8 cellular contexts compared by ENCODE assay signal in the genomic region with DNA sequence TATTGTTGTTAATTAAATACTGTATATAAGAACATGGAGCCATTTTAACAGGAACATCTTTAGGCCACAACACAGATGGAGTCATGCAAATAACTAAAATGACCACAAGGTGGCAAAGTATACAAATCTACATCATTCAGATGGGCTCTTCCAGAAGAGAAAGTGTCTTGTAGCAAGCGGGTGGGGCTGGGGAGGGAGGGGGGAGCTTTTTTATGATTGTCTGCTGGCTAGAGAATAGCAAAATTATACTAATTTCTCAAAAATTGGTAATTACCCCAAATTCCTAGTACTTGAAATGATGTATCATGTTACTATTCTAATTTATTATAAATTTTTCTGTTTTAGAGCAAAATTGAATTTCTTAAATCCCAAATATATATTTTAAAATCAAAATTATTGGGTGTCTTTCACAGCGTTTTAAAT.
DNase-seq lines count a peak whose midpoint lies in the region; ATAC-seq, FAIRE-seq and TF ChIP-seq lines count a peak whose summit lies in the region.

No MANE protein-coding gene starts in this region.

- no peak overlapping the region for H3K4me3 ChIP-seq in BE2C (ENCODE audit: low read depth, low read length)
- H3K4me3 ChIP-seq in K562, result no peak overlapping the region
- no peak overlapping the region for H3K4me3 ChIP-seq in tibial nerve

- H3K27ac ChIP-seq in K562 (ENCODE audit: extremely low read depth, low read depth, low read length) (no peak overlapping the region), tibial nerve (no peak overlapping the region)
- H3K27ac ChIP-seq in CD4-positive, alpha-beta T cell (ENCODE audit: low read depth, low read length), result no peak overlapping the region

- H3K36me3 ChIP-seq in BE2C (no peaks in the 10 kb centered on the region), K562 (ENCODE audit: control insufficient read depth, insufficient read depth, low read length) (no peaks in the 10 kb centered on the region), tibial nerve (no peaks in the 10 kb centered on the region)

- no peaks in the 10 kb centered on the region for H4K20me1 ChIP-seq in K562 (replicated peaks; ENCODE audit: control insufficient read depth, insufficient read depth, low read length)

- intact Hi-C loops in K562 (cut with micrococcal nuclease), result loop anchor here (2.0 kb wide), 2 partner anchors 456 to 666 kb away; no protein-coding TSS in a partner anchor
- intact Hi-C loops in CD4-positive, alpha-beta T cell (cut with DNase I, micrococcal nuclease), result loop anchor here in 1 of 2 experiments (5.0 kb wide), 1 partner anchor 973 kb away; no protein-coding TSS in a partner anchor

- no peak overlapping the region for H3K4me2 ChIP-seq in K562 (ENCODE audit: insufficient read depth, low read length)

- H3K79me2 ChIP-seq in K562 (ENCODE audit: control insufficient read depth, insufficient read depth, low read length), result no peaks in the 10 kb centered on the region

- no peaks in the 10 kb centered on the region for H3K4me1 Mint-ChIP-seq in CD4-positive, alpha-beta T cell (ENCODE audit: low read depth)

- no peak overlapping the region for H3K9ac ChIP-seq in K562 (ENCODE audit: insufficient read depth in 1 of 2, low read depth in 2 of 2, low read length in 2 of 2)

- no peaks in the 10 kb centered on the region for H3K27me3 Mint-ChIP-seq in CD4-positive, alpha-beta T cell

- TF ChIP-seq EP300 in K562 (IDR thresholded peaks at IDR 0.05; ENCODE audit: low read length), result no peak
- no peak for TF ChIP-seq EP300 in tibial nerve (IDR thresholded peaks at IDR 0.05)

- H3K9me3 Mint-ChIP-seq in CD4-positive, alpha-beta T cell, result no peaks in the 10 kb centered on the region

- POLR2A ChIA-PET in K562 (lab: Yijun Ruan, JAX), result no interaction called here
- POLR2A ChIA-PET in CD4-positive, alpha-beta T cell (lab: Charles Lee), result no interaction called here

- no peak for DNase-seq in BE2C
- peak; percentile 5 for DNase-seq in GM19239 (ENCODE audit: insufficient read length, low spot score)
- DNase-seq in NCI-H446 (lab: John Stamatoyannopoulos, UW), result peak; percentile 70 to 90
- peak; percentile 50 to 59 (median 59) for DNase-seq in K562 (ENCODE audit: extremely low read depth in 1 of 4, low spot score in 3 of 4)
- peak; percentile 81 for DNase-seq in iris pigment epithelial cell (ENCODE audit: low read depth)
- DNase-seq in tibial nerve (ENCODE audit: low spot score in 2 of 2), result peak in 1 of 2 donors; percentile 45
- DNase-seq in CD4-positive, alpha-beta T cell, result no peak

- H3K9me3 ChIP-seq in BE2C, result no peaks in the 10 kb centered on the region
- H3K9me3 ChIP-seq in K562 (replicated peaks; ENCODE audit: control insufficient read depth, insufficient read depth, low read depth, low read length), result no peaks in the 10 kb centered on the region
- H3K9me3 ChIP-seq in tibial nerve, result no peaks in the 10 kb centered on the region
- no peaks in the 10 kb centered on the region for H3K9me3 ChIP-seq in CD4-positive, alpha-beta T cell (ENCODE audit: control insufficient read depth, low read length)

- peak; percentile 63 for FAIRE-seq in GM19239 (lab: Jason Lieb, UNC)
- peak; percentile 23 for FAIRE-seq in K562 (lab: Jason Lieb, UNC)

- TF ChIP-seq RAD21 in K562 (CRISPR knock-in tag; conservative IDR thresholded peaks at IDR 0.05 in 1 of 2, IDR thresholded peaks at IDR 0.05 in 1 of 2), result peak; percentile 50 to 63

- ATAC-seq in HG03442 (IDR thresholded peaks at IDR 0.05; ENCODE audit: unreplicated experiment), result peak; percentile 91
- ATAC-seq in K562, result peak; percentile 95
- ATAC-seq in CD4-positive, alpha-beta T cell (ENCODE audit: poor library complexity), result no peak

- in situ Hi-C loops in K562 (cut with MboI), result loop anchor here (25.0 kb wide), 1 partner anchor 663 kb away; no protein-coding TSS in a partner anchor

- H3K4me1 ChIP-seq in BE2C (no peaks in the 10 kb centered on the region), K562 (replicated peaks in 1 of 2; ENCODE audit: control insufficient read depth in 2 of 2, insufficient read depth in 2 of 2, low read length in 2 of 2) (no peaks in the 10 kb centered on the region), tibial nerve (no peaks in the 10 kb centered on the region)

- no peaks in the 10 kb centered on the region for H3K36me3 Mint-ChIP-seq in CD4-positive, alpha-beta T cell (ENCODE audit: low read depth)

- no peak overlapping the region for H3K4me3 Mint-ChIP-seq in CD4-positive, alpha-beta T cell

- peak; percentile 55 for TF ChIP-seq CTCF in BE2C (IDR thresholded peaks at IDR 0.05; ENCODE audit: low read depth, low read length)
- peak; percentile 41 to 51 (median 44); a peak in 4 of 6 replicates for TF ChIP-seq CTCF in K562 (IDR thresholded peaks at IDR 0.05 in 2 of 3, conservative IDR thresholded peaks at IDR 0.05 in 1 of 3; ENCODE audit: insufficient read depth in 2 of 3, low read depth in 1 of 3, low read length in 3 of 3)
- TF ChIP-seq CTCF in tibial nerve (IDR thresholded peaks at IDR 0.05), result peak; percentile 40 to 63 (median 60)
- TF ChIP-seq CTCF in CD4-positive, alpha-beta T cell (IDR thresholded peaks at IDR 0.05), result no peak

- no TSS peak for BruUV-seq in K562 (replicated peaks; lab: Mats Ljungman, UMichigan)

- H3K9me1 ChIP-seq in K562 (ENCODE audit: control insufficient read depth, insufficient read depth, low read length), result no peaks in the 10 kb centered on the region

- CTCF ChIA-PET in K562 (lab: Yijun Ruan, JAX; ENCODE audit: low intra/inter-chr PET ratio), result interaction anchor here (0.6 to 0.8 kb wide), 2 partner anchors 456 to 561 kb away, joined by 3 to 4 read pairs; no protein-coding TSS in a partner anchor
- CTCF ChIA-PET in CD4-positive, alpha-beta T cell (lab: Charles Lee), result no interaction called here

- no peak overlapping the region for H2AFZ ChIP-seq in K562 (ENCODE audit: low read depth, low read length)

- 0% methylated on average over 2 of the region's 2 CpGs for WGBS in K562 (ENCODE audit: insufficient coverage, low coverage, missing lambda C conversion rate)
- 33 to 34% methylated on average over 2 of the region's 2 CpGs for WGBS in tibial nerve, 2 donors

- no peak overlapping the region for H3K27ac Mint-ChIP-seq in CD4-positive, alpha-beta T cell

- H3K27me3 ChIP-seq in BE2C (no peaks in the 10 kb centered on the region), K562 (ENCODE audit: control insufficient read depth in 2 of 2, insufficient read depth in 2 of 2, low read length in 2 of 2) (no peaks in the 10 kb centered on the region), tibial nerve (no peaks in the 10 kb centered on the region)
- no peaks in the 10 kb centered on the region for H3K27me3 ChIP-seq in CD4-positive, alpha-beta T cell (ENCODE audit: control insufficient read depth, insufficient read depth, low read length)

- TF ChIP-seq POLR2A in K562 (conservative IDR thresholded peaks at IDR 0.05) (no peak), tibial nerve (IDR thresholded peaks at IDR 0.05) (no peak)

TF ChIP-seq in K562, 482 proteins besides CTCF, POLR2A, EP300 and RAD21:
- TF ChIP-seq ZNF41 (CRISPR knock-in tag; conservative IDR thresholded peaks at IDR 0.05) (no peak), ZC3H11A (IDR thresholded peaks at IDR 0.05; ENCODE audit: low read depth, low read length) (no peak), SMC3 (conservative IDR thresholded peaks at IDR 0.05; ENCODE audit: insufficient read depth, low read depth, low read length) (peak; percentile 53; the same call in 1 of the 2 replicates)
- TF ChIP-seq, protein P1, sequence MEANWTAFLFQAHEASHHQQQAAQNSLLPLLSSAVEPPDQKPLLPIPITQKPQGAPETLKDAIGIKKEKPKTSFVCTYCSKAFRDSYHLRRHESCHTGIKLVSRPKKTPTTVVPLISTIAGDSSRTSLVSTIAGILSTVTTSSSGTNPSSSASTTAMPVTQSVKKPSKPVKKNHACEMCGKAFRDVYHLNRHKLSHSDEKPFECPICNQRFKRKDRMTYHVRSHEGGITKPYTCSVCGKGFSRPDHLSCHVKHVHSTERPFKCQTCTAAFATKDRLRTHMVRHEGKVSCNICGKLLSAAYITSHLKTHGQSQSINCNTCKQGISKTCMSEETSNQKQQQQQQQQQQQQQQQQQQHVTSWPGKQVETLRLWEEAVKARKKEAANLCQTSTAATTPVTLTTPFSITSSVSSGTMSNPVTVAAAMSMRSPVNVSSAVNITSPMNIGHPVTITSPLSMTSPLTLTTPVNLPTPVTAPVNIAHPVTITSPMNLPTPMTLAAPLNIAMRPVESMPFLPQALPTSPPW (CRISPR knock-in tag; IDR thresholded peaks at IDR 0.05), result peak; percentile 87
- TF ChIP-seq, protein P2, sequence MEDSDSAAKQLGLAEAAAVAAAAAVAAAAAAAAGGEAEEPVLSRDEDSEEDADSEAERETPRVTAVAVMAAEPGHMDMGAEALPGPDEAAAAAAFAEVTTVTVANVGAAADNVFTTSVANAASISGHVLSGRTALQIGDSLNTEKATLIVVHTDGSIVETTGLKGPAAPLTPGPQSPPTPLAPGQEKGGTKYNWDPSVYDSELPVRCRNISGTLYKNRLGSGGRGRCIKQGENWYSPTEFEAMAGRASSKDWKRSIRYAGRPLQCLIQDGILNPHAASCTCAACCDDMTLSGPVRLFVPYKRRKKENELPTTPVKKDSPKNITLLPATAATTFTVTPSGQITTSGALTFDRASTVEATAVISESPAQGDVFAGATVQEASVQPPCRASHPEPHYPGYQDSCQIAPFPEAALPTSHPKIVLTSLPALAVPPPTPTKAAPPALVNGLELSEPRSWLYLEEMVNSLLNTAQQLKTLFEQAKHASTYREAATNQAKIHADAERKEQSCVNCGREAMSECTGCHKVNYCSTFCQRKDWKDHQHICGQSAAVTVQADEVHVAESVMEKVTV (CRISPR knock-in tag; IDR thresholded peaks at IDR 0.05), result peak; percentile 43; the same call in 1 of the 2 replicates

Comparison
In these comparisons a context has a peak if more than half of its experiments do, and no peak if none do; other contexts are left out.
1. DNase-seq: peak in GM19239 (single experiment), NCI-H446 (2 of 2), K562 (4 of 4) and iris pigment epithelial cell (single experiment); none in BE2C (single experiment) and CD4-positive, alpha-beta T cell (0 of 10).